11 cellular contexts compared by ENCODE assay signal in genomic region chr5:122156724-122157325, GRCh38. TPM values are rescaled to one million over a fixed set of nuclear protein-coding genes. Genes with fewer than 3 reads are reported as not detected.
A peak's percentile ranks its signal among the peaks of the same experiment; 100 is the strongest.
DNase-seq lines count a peak whose midpoint lies in the region; ATAC-seq, FAIRE-seq and TF ChIP-seq lines count a peak whose summit lies in the region.
"Had no signal": no experiment of that assay in that cellular context is flagged by ENCODE, and none has a peak within 500 bp of the region (broad histone marks: within the 10 kb centered on the region; RNA-seq: fewer than 3 reads in every experiment).

No MANE protein-coding gene starts in this region.

- no peaks in the 10 kb centered on the region for H3K79me2 ChIP-seq in PC-3 (ENCODE audit: low read length)

- peak; percentile 9 for DNase-seq in GM12865 (ENCODE audit: low read depth)
- peak; percentile 51 for DNase-seq in PC-3
- peak; percentile 65 for DNase-seq in fibroblast of villous mesenchyme (ENCODE audit: low read depth)
- no peak for DNase-seq in ecto neural progenitor cell (ENCODE audit: low spot score)
- DNase-seq: activated B cell treated with CpG ODN at 0.5 μM for 24 hours had no signal

- no peaks in the 10 kb centered on the region for H3K9me2 ChIP-seq in PC-3 (replicated peaks; ENCODE audit: low read length)

- peak; percentile 3 for TF ChIP-seq CTCF in GM12865 (IDR thresholded peaks at IDR 0.05; ENCODE audit: insufficient read depth, low read depth, low read length, missing control alignments)
- peak; percentile 58 for TF ChIP-seq CTCF in PC-3 (conservative IDR thresholded peaks at IDR 0.05; ENCODE audit: low read depth, low read length)
- peak; percentile 41 for TF ChIP-seq CTCF in fibroblast of villous mesenchyme (IDR thresholded peaks at IDR 0.05; ENCODE audit: insufficient read depth, low read depth, low read length)

- H3K9ac ChIP-seq in PC-3 (ENCODE audit: low read length): no peak overlapping the region

- no peak overlapping the region for H3K4me3 ChIP-seq in GM12865 (ENCODE audit: low read depth, low read length)
- no peak overlapping the region for H3K4me3 ChIP-seq in PC-3 (ENCODE audit: low read length)
- H3K4me3 ChIP-seq in fibroblast of villous mesenchyme (ENCODE audit: low read depth, low read length): no peak overlapping the region
- H3K4me3 ChIP-seq: lung had no signal

- H3K36me3 ChIP-seq in PC-3 (ENCODE audit: low read depth, low read length): no peaks in the 10 kb centered on the region

- intact Hi-C loops in PC-3 (cut with micrococcal nuclease): loop anchor here (1.0 kb wide), 2 partner anchors 65 to 190 kb away; no protein-coding TSS in a partner anchor

- H3K4me2 ChIP-seq in PC-3 (ENCODE audit: low read length): no peak overlapping the region

- POLR2A ChIA-PET in PC-3 (lab: Charles Lee; ENCODE audit: unreplicated experiment): no interaction called here

- no peaks in the 10 kb centered on the region for H4K20me1 ChIP-seq in PC-3 (ENCODE audit: low read length)

- BruUV-seq in PC-3 (replicated peaks; lab: Mats Ljungman, UMichigan): no TSS peak

- no peaks in the 10 kb centered on the region for H3K27me3 ChIP-seq in PC-3 (ENCODE audit: low read length)

- H3K4me1 ChIP-seq in PC-3 (ENCODE audit: insufficient read depth, low read length): peaks cover 14% of the 10 kb centered on the region

- no peak overlapping the region for H2AFZ ChIP-seq in PC-3 (ENCODE audit: low read length)

- no peaks in the 10 kb centered on the region for H3F3A ChIP-seq in PC-3 (ENCODE audit: low read length, unreplicated experiment)

- FAIRE-seq in A204.1 (lab: Jason Lieb, UNC): peak; percentile 41
- FAIRE-seq: GM18507 had no signal

- H3K9me3 ChIP-seq in PC-3 (ENCODE audit: low read length): no peaks in the 10 kb centered on the region

- CTCF ChIA-PET in PC-3 (lab: Charles Lee): interaction anchor here (0.7 to 0.8 kb wide), 3 partner anchors 62 to 188 kb away, joined by 3 to 5 read pairs (median 4); no protein-coding TSS in a partner anchor

- no peak overlapping the region for H3K27ac ChIP-seq in PC-3 (ENCODE audit: low read length)

- peak; percentile 51; the same call in 1 of the 2 replicates for ATAC-seq in PC-3
- ATAC-seq in GM19452 (IDR thresholded peaks at IDR 0.05; ENCODE audit: unreplicated experiment): no peak
- no peak for ATAC-seq in HG02571 (IDR thresholded peaks at IDR 0.05; ENCODE audit: unreplicated experiment)
- no peak for ATAC-seq in HG03135 (IDR thresholded peaks at IDR 0.05; ENCODE audit: unreplicated experiment)

RNA-seq across cellular contexts. Expression of gene ZNF474, which starts 27.5 kb away (rescaled TPM):
- total RNA-seq in PC-3 (2014; rRNA removed): 0.36 TPM in 1 of 2 replicates, not detected in the other
- total RNA-seq in fibroblast of villous mesenchyme: 0.43 and 0.64 TPM in 2 replicates
- total RNA-seq: activated B cell treated with CpG ODN at 0.5 μM for 24 hours had no signal

Comparison
In these comparisons a context has a peak if more than half of its experiments do, and no peak if none do; other contexts are left out.
1. CTCF ChIP-seq: peak in every context shown above with its lines; median percentile 58 in PC-3; 41 in fibroblast of villous mesenchyme; 3 in GM12865.